ENCODE assay signal across 8 cellular contexts in the genomic region with DNA sequence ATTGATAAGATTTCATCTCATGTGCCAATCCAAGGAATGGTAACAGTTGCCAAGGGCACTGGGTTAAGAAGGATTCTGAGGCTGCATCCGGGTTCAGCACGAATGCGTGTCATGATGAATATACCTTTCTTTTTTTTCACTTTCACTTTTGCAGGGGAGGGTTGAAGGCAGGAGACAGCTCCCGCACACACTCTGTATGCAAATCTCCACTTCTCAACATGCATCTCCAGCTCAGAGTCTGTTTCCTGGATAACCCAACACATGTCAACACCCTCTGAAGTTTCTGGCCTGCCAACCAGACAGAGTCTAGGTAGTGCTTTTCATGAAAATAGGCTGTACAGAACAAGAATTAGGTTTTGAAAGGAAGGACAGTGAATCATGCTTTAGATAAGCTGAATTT.
DNase-seq lines count a peak whose midpoint lies in the region; ATAC-seq and TF ChIP-seq lines count a peak whose summit lies in the region.

No MANE protein-coding gene starts in this region.

- TF ChIP-seq CTCF in GM13976 (IDR thresholded peaks at IDR 0.05; ENCODE audit: borderline replicate concordance, control extremely low read depth, extremely low read depth, insufficient read depth, missing control alignments) (no peak), choroid plexus epithelial cell (conservative IDR thresholded peaks at IDR 0.05; ENCODE audit: low read depth, low read length) (no peak)

- ATAC-seq in GM21423 (IDR thresholded peaks at IDR 0.05; ENCODE audit: unreplicated experiment) (peak; percentile 100), HG03432 (IDR thresholded peaks at IDR 0.05; ENCODE audit: unreplicated experiment) (peak; percentile 99)

- H3K27ac ChIP-seq in caudate nucleus (ENCODE audit: low read depth, low read length), result no peak overlapping the region

- in situ Hi-C loops in GM13976 (cut with MboI; ENCODE audit: low sequenced_read_pairs, unreplicated experiment), result no loop called here

- no peak overlapping the region for H3K4me3 ChIP-seq in choroid plexus epithelial cell (ENCODE audit: low read depth, low read length)

- peak; percentile 67 for DNase-seq in GM13976 (ENCODE audit: low spot score)
- peak; percentile 14 for DNase-seq in choroid plexus epithelial cell (ENCODE audit: low read depth)
- DNase-seq in NCI-H2196 treated with DMSO at 0.1 percent for 48 hours (lab: John Stamatoyannopoulos, UW; ENCODE audit: unreplicated experiment), result no peak
- DNase-seq in caudate nucleus (lab: John Stamatoyannopoulos, UW), result no peak
- DNase-seq in OCI-M2 (lab: John Stamatoyannopoulos, UW; ENCODE audit: unreplicated experiment), result no peak
- DNase-seq in HuH-7.5 (ENCODE audit: low spot score), result no peak

Comparison
In these comparisons a context has a peak if more than half of its experiments do, and no peak if none do; other contexts are left out.
1. DNase-seq: peak in GM13976 (single experiment) and choroid plexus epithelial cell (single experiment); none in NCI-H2196 treated with DMSO at 0.1 percent for 48 hours (single experiment), caudate nucleus (0 of 61), OCI-M2 (single experiment) and HuH-7.5 (single experiment).